6 cellular contexts compared by ENCODE assay signal in the genomic region with DNA sequence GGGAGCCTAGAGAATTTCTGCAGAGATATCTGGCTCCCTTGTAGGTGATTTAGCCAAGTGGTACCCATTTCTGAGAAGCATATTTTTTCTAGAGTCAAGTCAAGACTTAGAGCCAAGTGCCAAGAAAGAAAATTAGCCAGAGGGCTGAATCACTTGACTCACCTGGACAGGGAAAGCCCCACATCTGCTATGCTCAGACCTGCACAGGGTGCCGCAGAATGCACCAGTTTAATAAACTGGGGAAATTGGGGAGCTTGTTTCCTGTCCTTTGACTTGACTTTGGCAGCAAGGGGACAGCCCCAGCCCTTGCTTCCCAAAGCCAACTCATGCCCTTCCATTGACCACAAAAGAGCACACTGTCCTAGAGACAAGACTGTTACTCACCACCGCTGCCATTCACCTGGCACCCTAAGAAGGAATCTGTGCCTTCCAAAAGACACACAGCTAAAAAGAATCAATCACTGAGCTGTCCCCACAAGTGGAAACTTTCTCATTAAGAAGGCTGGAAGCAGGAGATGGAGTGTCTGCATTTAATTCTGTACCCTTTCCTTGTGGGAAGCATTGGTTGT. TPM values are rescaled to one million over a fixed set of nuclear protein-coding genes. Genes with fewer than 3 reads are reported as not detected.
"Had no signal": no experiment of that assay in that cellular context is flagged by ENCODE, and none has a peak within 500 bp of the region (broad histone marks: within the 10 kb centered on the region; RNA-seq: fewer than 3 reads in every experiment).

No MANE protein-coding gene starts in this region.

RNA-seq across cellular contexts. Expression of a gene that starts 28.9 kb away (rescaled TPM):
- total RNA-seq: endothelial cell of umbilical vein, mononuclear cell, renal cortical epithelial cell, thoracic aorta, vagina had no signal
- polyA plus RNA-seq: immature natural killer cell had no signal
